Comparison of ENCODE assay signal across 1 cellular context in genomic region chr19:30307191-30307974, GRCh38.
TF ChIP-seq lines count a peak whose summit lies in the region.

No MANE protein-coding gene starts in this region.

TF ChIP-seq in GM23338, 12 proteins besides CTCF, POLR2A, EP300 and RAD21 (continued from another document):
- no peak for TF ChIP-seq POLR2AphosphoS5 (IDR thresholded peaks at IDR 0.05; ENCODE audit: low read depth)
- TF ChIP-seq STAT1 (IDR thresholded peaks at IDR 0.05; ENCODE audit: unreplicated experiment), result no peak
- no peak for TF ChIP-seq ZNF114 (CRISPR knock-in tag; IDR thresholded peaks at IDR 0.05)
- no peak for TF ChIP-seq EZH2 (IDR thresholded peaks at IDR 0.05; ENCODE audit: low read depth, unreplicated experiment)
- no peak for TF ChIP-seq ZNF331 (CRISPR knock-in tag; IDR thresholded peaks at IDR 0.05; ENCODE audit: low read depth)
- TF ChIP-seq JUNB (IDR thresholded peaks at IDR 0.05; ENCODE audit: unreplicated experiment), result no peak
- TF ChIP-seq CREB1 (CRISPR knock-in tag; IDR thresholded peaks at IDR 0.05; ENCODE audit: low read depth), result no peak
- TF ChIP-seq ETS1 (IDR thresholded peaks at IDR 0.05), result no peak
